Comparison of ENCODE assay signal across 13 cellular contexts in the genomic region with DNA sequence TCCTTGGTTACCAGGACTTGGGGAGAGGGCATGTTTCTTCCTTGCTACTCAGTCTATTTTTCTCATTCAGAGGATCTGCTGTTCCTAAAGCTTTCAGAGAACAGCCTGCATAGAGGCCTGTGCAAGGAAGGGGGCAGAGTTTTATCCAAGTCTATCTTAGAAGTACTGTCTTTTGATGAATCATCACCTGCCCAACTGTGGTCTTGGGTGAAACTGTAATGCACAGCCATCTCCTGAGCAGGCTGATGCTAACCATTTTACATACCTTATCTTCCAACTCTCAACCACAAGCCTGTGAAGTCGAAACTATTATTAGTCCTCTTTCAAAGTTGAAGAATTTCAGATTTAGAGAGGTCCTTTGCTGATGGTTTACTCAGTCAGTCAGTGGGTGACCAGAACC.
DNase-seq lines count a peak whose midpoint lies in the region; ATAC-seq, FAIRE-seq and TF ChIP-seq lines count a peak whose summit lies in the region.
"Had no signal": no experiment of that assay in that cellular context is flagged by ENCODE, and none has a peak within 500 bp of the region (broad histone marks: within the 10 kb centered on the region; RNA-seq: fewer than 3 reads in every experiment).

No MANE protein-coding gene starts in this region.

- no peaks in the 10 kb centered on the region for H3K27me3 ChIP-seq in upper lobe of left lung
- H3K27me3 ChIP-seq: dorsolateral prefrontal cortex had no signal

- POLR2A ChIA-PET in activated CD8-positive, alpha-beta T cell treated with anti-CD3 and anti-CD28 coated beads, Interleukin-2, amount 10 ng/mL, durations not matched to agents 7 days and 5 days (lab: Charles Lee), result interaction anchor here (1.0 kb wide), 1 partner anchor 13 kb away, joined by 3 read pairs; no protein-coding TSS in a partner anchor

- H3K4me1 ChIP-seq in upper lobe of left lung, result no peaks in the 10 kb centered on the region

- H3K36me3 ChIP-seq in upper lobe of left lung, result no peaks in the 10 kb centered on the region

- peak overlapping the region; percentile 47 for H3K27ac Mint-ChIP-seq in activated CD8-positive, alpha-beta T cell treated with anti-CD3 and anti-CD28 coated beads, Interleukin-2, amount 10 ng/mL, durations not matched to agents 7 days and 5 days
- H3K27ac Mint-ChIP-seq in glutamatergic neuron (ENCODE audit: unreplicated experiment), result no peak overlapping the region

- H3K9me3 Mint-ChIP-seq in activated CD8-positive, alpha-beta T cell treated with anti-CD3 and anti-CD28 coated beads, Interleukin-2, amount 10 ng/mL, durations not matched to agents 7 days and 5 days (ENCODE audit: insufficient read depth), result no peaks in the 10 kb centered on the region
- peaks cover 6% of the 10 kb centered on the region for H3K9me3 Mint-ChIP-seq in glutamatergic neuron (ENCODE audit: unreplicated experiment)

- DNase-seq in activated CD8-positive, alpha-beta T cell treated with anti-CD3 and anti-CD28 coated beads, Interleukin-2, amount 10 ng/mL, durations not matched to agents 7 days and 5 days, result peak; percentile 66
- DNase-seq in upper lobe of left lung (no peak), glutamatergic neuron (no peak), NCI-H526 (lab: John Stamatoyannopoulos, UW) (no peak), HTR-8/SVneo (ENCODE audit: insufficient read length, low spot score) (no peak)
- DNase-seq: dorsolateral prefrontal cortex; retina; stimulated activated CD8-positive, alpha-beta memory T cell treated with anti-CD3 and anti-CD28 coated beads, Interleukin-4, amount 100 ng/mL, for 48 hours had no signal

- no peaks in the 10 kb centered on the region for H3K27me3 Mint-ChIP-seq in activated CD8-positive, alpha-beta T cell treated with anti-CD3 and anti-CD28 coated beads, Interleukin-2, amount 10 ng/mL, durations not matched to agents 7 days and 5 days (ENCODE audit: low read depth)
- H3K27me3 Mint-ChIP-seq in glutamatergic neuron (ENCODE audit: unreplicated experiment), result peaks cover 3% of the 10 kb centered on the region

- H3K4me3 ChIP-seq in upper lobe of left lung, result no peak overlapping the region
- H3K4me3 ChIP-seq: dorsolateral prefrontal cortex had no signal

- ATAC-seq in GM18502 (IDR thresholded peaks at IDR 0.05; ENCODE audit: poor library complexity, unreplicated experiment), result peak; percentile 98
- ATAC-seq in GM19468 (IDR thresholded peaks at IDR 0.05; ENCODE audit: extremely low read depth, unreplicated experiment), result peak; percentile 96
- peak; percentile 94 for ATAC-seq in HG03066 (IDR thresholded peaks at IDR 0.05; ENCODE audit: low read depth, unreplicated experiment)
- peak; percentile 83 for ATAC-seq in activated CD8-positive, alpha-beta T cell treated with anti-CD3 and anti-CD28 coated beads, Interleukin-2, amount 10 ng/mL, durations not matched to agents 7 days and 5 days
- ATAC-seq in upper lobe of left lung (ENCODE audit: low FRiP score in 2 of 2), result no peak
- ATAC-seq: Panc1 had no signal

- no peaks in the 10 kb centered on the region for H3K36me3 Mint-ChIP-seq in activated CD8-positive, alpha-beta T cell treated with anti-CD3 and anti-CD28 coated beads, Interleukin-2, amount 10 ng/mL, durations not matched to agents 7 days and 5 days (ENCODE audit: low read depth)
- no peaks in the 10 kb centered on the region for H3K36me3 Mint-ChIP-seq in glutamatergic neuron (ENCODE audit: unreplicated experiment)

- TF ChIP-seq EP300 in upper lobe of left lung (IDR thresholded peaks at IDR 0.05), result no peak

- no peaks in the 10 kb centered on the region for H3K9me3 ChIP-seq in upper lobe of left lung

- H3K27ac ChIP-seq in upper lobe of left lung, result no peak overlapping the region

- H3K4me3 Mint-ChIP-seq in activated CD8-positive, alpha-beta T cell treated with anti-CD3 and anti-CD28 coated beads, Interleukin-2, amount 10 ng/mL, durations not matched to agents 7 days and 5 days, result no peak overlapping the region
- H3K4me3 Mint-ChIP-seq in glutamatergic neuron (ENCODE audit: unreplicated experiment), result no peak overlapping the region

- 81 to 88% methylated on average over 1 of the region's 1 CpG for WGBS in upper lobe of left lung, 2 donors

- FAIRE-seq in HTR-8/SVneo (lab: Jason Lieb, UNC), result no peak
- FAIRE-seq: islet of Langerhans had no signal

- TF ChIP-seq CTCF in upper lobe of left lung (IDR thresholded peaks at IDR 0.05), result no peak
- TF ChIP-seq CTCF in glutamatergic neuron (IDR thresholded peaks at IDR 0.05; ENCODE audit: partially characterized antibody, unreplicated experiment), result no peak

- CTCF ChIA-PET in activated CD8-positive, alpha-beta T cell treated with anti-CD3 and anti-CD28 coated beads, Interleukin-2, amount 10 ng/mL, durations not matched to agents 7 days and 5 days (lab: Charles Lee), result interaction anchor here (0.9 kb wide), 1 partner anchor 248 kb away, joined by 3 read pairs; no protein-coding TSS in a partner anchor

- TF ChIP-seq POLR2A in upper lobe of left lung (IDR thresholded peaks at IDR 0.05), result no peak

- peaks cover 39% of the 10 kb centered on the region for H3K4me1 Mint-ChIP-seq in activated CD8-positive, alpha-beta T cell treated with anti-CD3 and anti-CD28 coated beads, Interleukin-2, amount 10 ng/mL, durations not matched to agents 7 days and 5 days (ENCODE audit: low read depth)
- peaks cover 12% of the 10 kb centered on the region for H3K4me1 Mint-ChIP-seq in glutamatergic neuron (ENCODE audit: low read depth, unreplicated experiment)

Comparison
In these comparisons a context has a peak if more than half of its experiments do, and no peak if none do; other contexts are left out.
1. ATAC-seq: peak in GM18502 (single experiment), GM19468 (single experiment), HG03066 (single experiment) and activated CD8-positive, alpha-beta T cell treated with anti-CD3 and anti-CD28 coated beads, Interleukin-2, amount 10 ng/mL, durations not matched to agents 7 days and 5 days (single experiment); none in upper lobe of left lung (0 of 2).